In genomic region chr19:48907671-48908070, GRCh38 we compare ENCODE assay signal across 13 cellular contexts. TPM values are rescaled to one million over a fixed set of nuclear protein-coding genes. Genes with fewer than 3 reads are reported as not detected.
DNase-seq lines count a peak whose midpoint lies in the region; ATAC-seq and TF ChIP-seq lines count a peak whose summit lies in the region.
"Had no signal": no experiment of that assay in that cellular context is flagged by ENCODE, and none has a peak within 500 bp of the region (broad histone marks: within the 10 kb centered on the region; RNA-seq: fewer than 3 reads in every experiment).

No MANE protein-coding gene starts in this region.

- no peak overlapping the region for H3K4ac ChIP-seq in trophoblast cell (ENCODE audit: low read depth, low read length)

- H3K9me3 ChIP-seq in esophagus squamous epithelium (no peaks in the 10 kb centered on the region), trophoblast cell (ENCODE audit: insufficient read depth, low read depth, low read length) (no peaks in the 10 kb centered on the region)

- H3K18ac ChIP-seq in trophoblast cell (ENCODE audit: low read length), result no peak overlapping the region

- no peak overlapping the region for H3K23ac ChIP-seq in trophoblast cell (ENCODE audit: low read length)

- no peak overlapping the region for H3K9ac ChIP-seq in trophoblast cell (ENCODE audit: low read length)

- no peak overlapping the region for H4K8ac ChIP-seq in trophoblast cell (ENCODE audit: low read depth, low read length)

- WGBS in esophagus squamous epithelium, 2 donors, result 85 to 91% methylated on average over 13 to 14 of the region's 14 CpGs
- no CpG with 5 or more reads among the region's 14 CpGs for WGBS in trophoblast cell (ENCODE audit: extremely low coverage, insufficient coverage, insufficient read length)

- peaks cover 3 to 94% (median 44%) of the 10 kb centered on the region in 3 donors for H3K36me3 ChIP-seq in esophagus squamous epithelium
- peaks cover 48 to 49% of the 10 kb centered on the region in 2 experiments for H3K36me3 ChIP-seq in trophoblast cell (ENCODE audit: control insufficient read depth in 1 of 2, insufficient read depth in 2 of 2, low read length in 2 of 2)

- no peaks in the 10 kb centered on the region for H3K79me1 ChIP-seq in trophoblast cell (ENCODE audit: low read length)

- no peak overlapping the region for H3K14ac ChIP-seq in trophoblast cell (ENCODE audit: low read length)

- peak overlapping the region in 3 of 4 donors; percentile 42 to 76 (median 60) for H3K27ac ChIP-seq in esophagus squamous epithelium
- H3K27ac ChIP-seq in trophoblast cell (ENCODE audit: low read depth, low read length), result no peak overlapping the region
- H3K27ac ChIP-seq: C4-2B had no signal

- H3K27me3 ChIP-seq in esophagus squamous epithelium (no peaks in the 10 kb centered on the region), trophoblast cell (ENCODE audit: insufficient read depth, low read length) (no peaks in the 10 kb centered on the region)

- H4K91ac ChIP-seq in trophoblast cell (ENCODE audit: low read depth, low read length), result no peak overlapping the region

- no peak for DNase-seq in esophagus squamous epithelium (lab: John Stamatoyannopoulos, UW)
- peak; percentile 68 to 80 for DNase-seq in trophoblast cell
- no peak for DNase-seq in omental fat pad (ENCODE audit: low spot score)
- DNase-seq in NCI-H128 (lab: John Stamatoyannopoulos, UW; ENCODE audit: unreplicated experiment), result no peak
- DNase-seq: activated CD4-positive, alpha-beta memory T cell treated with anti-CD3 and anti-CD28 coated beads for 36 hours; NCI-H1105 treated with DMSO at 0.1 percent for 48 hours; NCI-H510A treated with DMSO at 0.1 percent for 48 hours; stimulated activated CD4-positive, alpha-beta T cell treated with anti-CD3 and anti-CD28 coated beads, Interleukin-4, amount 100 ng/mL, for 1 hour; stimulated activated naive CD8-positive, alpha-beta T cell treated with anti-CD3 and anti-CD28 coated beads, Interleukin-15, Interleukin-2, amounts not matched to agents 100 U/mL and 50 U/mL, for 24 hours; T-helper 9 cell had no signal

- intact Hi-C loops in esophagus squamous epithelium (cut with DNase I), result no loop called here

- no peak overlapping the region for H4K12ac ChIP-seq in trophoblast cell (ENCODE audit: low read depth, low read length)

- H3K4me2 ChIP-seq in trophoblast cell (ENCODE audit: low read length), result no peak overlapping the region

- ATAC-seq in omental fat pad (ENCODE audit: low FRiP score), result no peak
- ATAC-seq: stimulated activated naive CD8-positive, alpha-beta T cell treated with anti-CD3 and anti-CD28 coated beads, Interleukin-15, Interleukin-2, amounts not matched to agents 100 U/mL and 50 U/mL, for 24 hours had no signal

- no peak overlapping the region for H2AFZ ChIP-seq in trophoblast cell (ENCODE audit: insufficient read depth, low read length, poor library complexity)

- no peak overlapping the region for H2BK12ac ChIP-seq in trophoblast cell (ENCODE audit: low read length)

- no peak overlapping the region for H2BK120ac ChIP-seq in trophoblast cell (ENCODE audit: insufficient read depth, low read length, poor library complexity)

- no peak overlapping the region for H2BK5ac ChIP-seq in trophoblast cell (ENCODE audit: low read depth, low read length, poor library complexity)

- no peak overlapping the region for H3K4me3 ChIP-seq in esophagus squamous epithelium
- no peak overlapping the region for H3K4me3 ChIP-seq in trophoblast cell (ENCODE audit: low read depth, low read length)

- TF ChIP-seq POLR2A in esophagus squamous epithelium (IDR thresholded peaks at IDR 0.05), result no peak

- no peak overlapping the region for H2AK5ac ChIP-seq in trophoblast cell (ENCODE audit: low read length)

- H3K4me1 ChIP-seq in esophagus squamous epithelium (peaks cover 0 to 6% (median 3%) of the 10 kb centered on the region in 3 donors), trophoblast cell (ENCODE audit: control insufficient read depth in 1 of 2, insufficient read depth in 2 of 2, low read length in 2 of 2) (no peaks in the 10 kb centered on the region)

- TF ChIP-seq CTCF in esophagus squamous epithelium (IDR thresholded peaks at IDR 0.05) (no peak), omental fat pad (IDR thresholded peaks at IDR 0.05) (no peak)

- H3K79me2 ChIP-seq in trophoblast cell (ENCODE audit: control insufficient read depth, insufficient read depth, low read length, poor library complexity), result no peaks in the 10 kb centered on the region

RNA-seq across cellular contexts. Expression of gene NUCB1, which starts 7.6 kb away (rescaled TPM):
- total RNA-seq in esophagus squamous epithelium (100 to 1,000 TPM in 3 of 4 donors, 10 to 100 TPM in 1; 93.5 to 186 (median 157) TPM), omental fat pad (100 to 1,000 TPM; 197 to 280 (median 253) TPM)
- polyA plus RNA-seq in trophoblast cell (2013), result 114 and 115 TPM in 2 replicates

RNA-seq across cellular contexts. Expression of gene TULP2, which starts 9.1 kb away (rescaled TPM):
- total RNA-seq in esophagus squamous epithelium (not detected), omental fat pad (not detected)
- polyA plus RNA-seq in trophoblast cell (2013), result 0.07 and 0.11 TPM in 2 replicates
- total RNA-seq: bronchial epithelial cell, G401 had no signal

RNA-seq across cellular contexts. Expression of gene DHDH, which starts 25.8 kb away (rescaled TPM):
- total RNA-seq in esophagus squamous epithelium, result 1 to 10 TPM in 1 of 4 donors, under 1 TPM in 1, not detected in 2; 0.95 to 2.9 TPM
- polyA plus RNA-seq in trophoblast cell (2013), result 0.18 and 0.23 TPM in 2 replicates
- total RNA-seq in omental fat pad, result not detected

RNA-seq across cellular contexts. Expression of gene PPP1R15A, which starts 35.5 kb away (rescaled TPM):
- total RNA-seq in esophagus squamous epithelium (10 to 100 TPM; 19.3 to 41.6 (median 33.3) TPM), omental fat pad (100 to 1,000 TPM; 105 to 282 (median 176) TPM)
- 46.6 and 49.6 TPM in 2 replicates for polyA plus RNA-seq in trophoblast cell (2013)

RNA-seq across cellular contexts. Expression of gene PLEKHA4, which starts 39.3 kb away (rescaled TPM):
- total RNA-seq in esophagus squamous epithelium (1 to 10 TPM; 2.8 to 9.0 (median 5.6) TPM), omental fat pad (10 to 100 TPM in 3 of 4 donors, 1 to 10 TPM in 1; 7.3 to 18.7 (median 14.9) TPM)
- 2.9 and 3.3 TPM in 2 replicates for polyA plus RNA-seq in trophoblast cell (2013)

Comparison
In these comparisons a context has a peak if more than half of its experiments do, and no peak if none do; other contexts are left out.
1. DNase-seq: peak in trophoblast cell (2 of 2); none in esophagus squamous epithelium (single experiment), omental fat pad (single experiment) and NCI-H128 (single experiment).